Comparison of ENCODE assay signal across 25 cellular contexts in the genomic region with DNA sequence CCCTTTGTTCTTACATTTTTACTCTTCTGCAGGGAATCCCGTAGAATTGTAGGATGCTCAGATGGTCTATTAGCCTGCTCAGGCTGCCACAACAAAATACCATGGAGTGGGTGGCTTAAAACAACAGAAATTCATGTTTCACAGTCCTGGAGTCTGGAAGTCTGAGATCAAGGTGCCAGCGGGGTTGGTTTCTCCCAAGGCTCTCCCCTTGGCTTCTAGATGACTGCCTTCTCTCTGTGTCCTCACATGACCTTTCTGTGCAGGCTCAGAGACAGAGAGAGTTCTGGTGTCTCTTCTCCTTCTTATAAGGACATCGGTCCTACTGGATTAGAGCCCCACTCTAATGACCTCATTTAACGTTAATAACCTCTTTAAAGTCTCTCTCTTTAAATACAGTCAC. TPM values are rescaled to one million over a fixed set of nuclear protein-coding genes. Genes with fewer than 3 reads are reported as not detected.
"Had no signal": no experiment of that assay in that cellular context is flagged by ENCODE, and none has a peak within 500 bp of the region (broad histone marks: within the 10 kb centered on the region; RNA-seq: fewer than 3 reads in every experiment).

No MANE protein-coding gene starts in this region.

- DNase-seq: activated CD4-positive, alpha-beta memory T cell treated with anti-CD3 and anti-CD28 coated beads for 36 hours; activated CD4-positive, alpha-beta T cell treated with anti-CD3 and anti-CD28 coated beads for 36 hours; activated naive CD4-positive, alpha-beta T cell; activated naive CD8-positive, alpha-beta T cell treated with anti-CD3 and anti-CD28 coated beads for 36 hours; amniotic stem cell; effector CD8-positive, alpha-beta T cell; gastrocnemius medialis; head of caudate nucleus; kidney glomerular epithelial cell; left ventricle myocardium superior; natural killer cell; nucleus accumbens; posterior cingulate gyrus; stimulated activated CD4-positive, alpha-beta T cell treated with anti-CD3 and anti-CD28 coated beads, Interleukin-12 subunit alpha, Interleukin-12 subunit beta, amount 100 ng/mL, for 4 hours; stimulated activated naive CD8-positive, alpha-beta T cell treated with anti-CD3 and anti-CD28 coated beads, Interleukin-15, Interleukin-2, amounts not matched to agents 100 U/mL and 50 U/mL, for 24 hours; substantia nigra; T-helper 2 cell; uterus had no signal

- H3K4me1 ChIP-seq: right atrium auricular region, uterus had no signal

- H3K9me3 ChIP-seq: gastrocnemius medialis, right atrium auricular region, uterus had no signal

- H3K4me3 Mint-ChIP-seq: activated CD4-positive, alpha-beta memory T cell treated with anti-CD3 and anti-CD28 coated beads for 36 hours; activated CD4-positive, alpha-beta T cell treated with anti-CD3 and anti-CD28 coated beads for 36 hours; activated naive CD8-positive, alpha-beta T cell treated with anti-CD3 and anti-CD28 coated beads for 36 hours; activated T-helper 17 cell treated with anti-CD3 and anti-CD28 coated beads, Interleukin-2, amount 50 U/mL, for 72 hours; dendritic cell treated with granulocyte-macrophage colony-stimulating factor and Interleukin-4, amounts not matched to agents 40 ng/mL and 50 ng/mL, for 4 days; memory B cell; natural killer cell had no signal

- H3K27ac ChIP-seq: gastrocnemius medialis, right atrium auricular region, tibial nerve, uterus had no signal

- H3K36me3 ChIP-seq: cardiac muscle cell, gastrocnemius medialis, right atrium auricular region, tibial nerve, uterus had no signal

- H3K27ac Mint-ChIP-seq: activated CD4-positive, alpha-beta memory T cell treated with anti-CD3 and anti-CD28 coated beads for 36 hours; activated CD4-positive, alpha-beta T cell treated with anti-CD3 and anti-CD28 coated beads for 36 hours; activated naive CD8-positive, alpha-beta T cell treated with anti-CD3 and anti-CD28 coated beads for 36 hours; activated T-helper 17 cell treated with anti-CD3 and anti-CD28 coated beads, Interleukin-2, amount 50 U/mL, for 72 hours; dendritic cell treated with granulocyte-macrophage colony-stimulating factor and Interleukin-4, amounts not matched to agents 40 ng/mL and 50 ng/mL, for 4 days; memory B cell; natural killer cell had no signal

- ATAC-seq: activated CD4-positive, alpha-beta T cell treated with anti-CD3 and anti-CD28 coated beads for 36 hours; activated T-helper 17 cell treated with anti-CD3 and anti-CD28 coated beads, Interleukin-2, amount 50 U/mL, for 72 hours; esophagus mucosa; gastrocnemius medialis; left ventricle myocardium superior; natural killer cell; stimulated activated naive CD8-positive, alpha-beta T cell treated with anti-CD3 and anti-CD28 coated beads, Interleukin-15, Interleukin-2, amounts not matched to agents 100 U/mL and 50 U/mL, for 24 hours had no signal

- H3K27me3 ChIP-seq: cardiac muscle cell, gastrocnemius medialis, right atrium auricular region, tibial nerve, uterus had no signal

- H3K4me1 Mint-ChIP-seq: activated CD4-positive, alpha-beta T cell treated with anti-CD3 and anti-CD28 coated beads for 36 hours; activated naive CD8-positive, alpha-beta T cell treated with anti-CD3 and anti-CD28 coated beads for 36 hours; activated T-helper 17 cell treated with anti-CD3 and anti-CD28 coated beads, Interleukin-2, amount 50 U/mL, for 72 hours; memory B cell had no signal

- H3K4me3 ChIP-seq: cardiac muscle cell, gastrocnemius medialis, right atrium auricular region, tibial nerve, uterus had no signal

- H3K36me3 Mint-ChIP-seq: activated CD4-positive, alpha-beta memory T cell treated with anti-CD3 and anti-CD28 coated beads for 36 hours; memory B cell; natural killer cell had no signal

- H3K9me3 Mint-ChIP-seq: activated CD4-positive, alpha-beta memory T cell treated with anti-CD3 and anti-CD28 coated beads for 36 hours; activated T-helper 17 cell treated with anti-CD3 and anti-CD28 coated beads, Interleukin-2, amount 50 U/mL, for 72 hours; natural killer cell had no signal

RNA-seq across cellular contexts. Expression of gene HUNK, which starts 41.7 kb away (rescaled TPM):
- total RNA-seq: natural killer cell had no signal
